In the genomic region with DNA sequence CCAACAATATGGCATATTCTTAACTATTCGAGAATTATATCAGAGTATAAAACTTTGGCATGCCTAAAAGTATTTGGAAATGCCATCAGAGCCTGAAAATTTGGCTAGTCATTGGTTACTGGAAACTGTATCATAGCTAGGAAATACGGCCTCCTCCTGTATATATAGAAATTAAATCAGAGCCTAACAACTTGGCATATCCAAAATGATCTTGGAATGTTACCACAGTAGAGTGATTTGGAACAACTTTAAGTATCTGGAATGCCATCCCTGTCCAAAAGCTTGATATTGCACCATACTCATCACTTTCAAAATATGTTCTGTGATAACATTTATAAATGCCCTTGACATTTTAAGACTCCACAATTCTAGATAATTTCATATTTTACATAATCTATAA, we compare ENCODE assay signal across 24 cellular contexts.
DNase-seq lines count a peak whose midpoint lies in the region; ATAC-seq, FAIRE-seq and TF ChIP-seq lines count a peak whose summit lies in the region.
"Had no signal": no experiment of that assay in that cellular context is flagged by ENCODE, and none has a peak within 500 bp of the region (broad histone marks: within the 10 kb centered on the region; RNA-seq: fewer than 3 reads in every experiment).

No MANE protein-coding gene starts in this region.

- no peak overlapping the region for H2BK20ac ChIP-seq in H1 (ENCODE audit: low read length)

- H3K27me3 Mint-ChIP-seq in activated CD4-positive, alpha-beta T cell treated with anti-CD3 and anti-CD28 coated beads, Interleukin-2, amount 10 ng/mL, durations not matched to agents 24 days and 14 days, result no peaks in the 10 kb centered on the region
- H3K27me3 Mint-ChIP-seq: CD4-positive, CD25-positive, alpha-beta regulatory T cell; CD8-positive, alpha-beta memory T cell had no signal

- no TSS peak for BruUV-seq in PC-3 (replicated peaks; lab: Mats Ljungman, UMichigan)

- peak; percentile 40 for DNase-seq in AG10803 (ENCODE audit: low read depth)
- DNase-seq in HS-27A (ENCODE audit: low read depth), result peak; percentile 34
- DNase-seq in H1 (ENCODE audit: low read depth in 1 of 2, low spot score in 2 of 2), result no peak
- peak; percentile 7 for DNase-seq in fibroblast of pulmonary artery (ENCODE audit: low read depth)
- no peak for DNase-seq in left lung
- DNase-seq in activated CD4-positive, alpha-beta T cell treated with anti-CD3 and anti-CD28 coated beads, Interleukin-2, amount 10 ng/mL, durations not matched to agents 24 days and 14 days, result no peak
- no peak for DNase-seq in psoas muscle
- no peak for DNase-seq in PC-3
- DNase-seq: 8988T; BE2C; C1 segment of cervical spinal cord; CD4-positive, CD25-positive, alpha-beta regulatory T cell; CD8-positive, alpha-beta memory T cell; COR-L47; DMS 273 treated with DMSO at 0.1 percent for 48 hours; DMS53; DND-41; GDM1; HCEC 1CT; IMR-90 had no signal

- no peaks in the 10 kb centered on the region for H3K36me3 Mint-ChIP-seq in activated CD4-positive, alpha-beta T cell treated with anti-CD3 and anti-CD28 coated beads, Interleukin-2, amount 10 ng/mL, durations not matched to agents 24 days and 14 days (ENCODE audit: low read depth)
- H3K36me3 Mint-ChIP-seq: CD4-positive, CD25-positive, alpha-beta regulatory T cell; CD8-positive, alpha-beta memory T cell had no signal

- CTCF ChIA-PET in H1 (lab: Charles Lee; ENCODE audit: partially characterized antibody), result no interaction called here
- CTCF ChIA-PET in PC-3 (lab: Charles Lee), result no interaction called here

- H2AFZ ChIP-seq in H1 (ENCODE audit: low read length) (no peak overlapping the region), PC-3 (ENCODE audit: low read length) (no peak overlapping the region)

- no peak overlapping the region for H2BK120ac ChIP-seq in H1 (replicated peaks; ENCODE audit: low read depth, low read length)

- H3K4me1 ChIP-seq in H1 (replicated peaks in 1 of 4; ENCODE audit: control insufficient read depth in 3 of 4, insufficient read depth in 4 of 4, low read length in 3 of 4) (0 out of 7 replicates have a peak, but pooled peaks cover 0 to 2% (median 0%) of the 10 kb centered on the region in 4 experiments), left lung (no peaks in the 10 kb centered on the region), psoas muscle (no peaks in the 10 kb centered on the region), PC-3 (ENCODE audit: insufficient read depth, low read length) (no peaks in the 10 kb centered on the region)
- H3K4me1 ChIP-seq: BE2C had no signal

- H3K9me3 ChIP-seq in H1 (ENCODE audit: insufficient read depth in 2 of 2, low read depth in 1 of 2, low read length in 1 of 2) (no peaks in the 10 kb centered on the region), left lung (no peaks in the 10 kb centered on the region), psoas muscle (no peaks in the 10 kb centered on the region), PC-3 (ENCODE audit: low read length) (no peaks in the 10 kb centered on the region)
- H3K9me3 ChIP-seq: BE2C had no signal

- H3K27ac ChIP-seq in H1 (ENCODE audit: low read depth, low read length), result no peak overlapping the region
- no peak overlapping the region for H3K27ac ChIP-seq in left lung
- no peak overlapping the region for H3K27ac ChIP-seq in psoas muscle
- H3K27ac ChIP-seq in PC-3 (ENCODE audit: low read length), result no peak overlapping the region
- H3K27ac ChIP-seq: HL-60 had no signal

- H4K20me1 ChIP-seq in H1 (replicated peaks in 1 of 2; ENCODE audit: control insufficient read depth in 1 of 2, insufficient read depth in 2 of 2, low read length in 2 of 2) (no peaks in the 10 kb centered on the region), PC-3 (ENCODE audit: low read length) (no peaks in the 10 kb centered on the region)

- H2AK5ac ChIP-seq in H1 (ENCODE audit: low read depth, low read length), result no peak overlapping the region

- peaks cover 5% of the 10 kb centered on the region for H3K9me3 Mint-ChIP-seq in activated CD4-positive, alpha-beta T cell treated with anti-CD3 and anti-CD28 coated beads, Interleukin-2, amount 10 ng/mL, durations not matched to agents 24 days and 14 days

- no peaks in the 10 kb centered on the region for H3F3A ChIP-seq in PC-3 (ENCODE audit: low read length, unreplicated experiment)

- no peak overlapping the region for H3K18ac ChIP-seq in H1 (ENCODE audit: extremely low read depth, low read length)

- H3K4me1 Mint-ChIP-seq in activated CD4-positive, alpha-beta T cell treated with anti-CD3 and anti-CD28 coated beads, Interleukin-2, amount 10 ng/mL, durations not matched to agents 24 days and 14 days, result no peaks in the 10 kb centered on the region
- H3K4me1 Mint-ChIP-seq: CD4-positive, CD25-positive, alpha-beta regulatory T cell; CD8-positive, alpha-beta memory T cell had no signal

- no peak overlapping the region for H4K5ac ChIP-seq in H1 (ENCODE audit: insufficient read length, low read depth, low read length)

- no peak overlapping the region for H3K56ac ChIP-seq in H1 (replicated peaks; ENCODE audit: insufficient read length, low read depth, low read length)

- H2BK12ac ChIP-seq in H1 (ENCODE audit: low read depth, low read length), result no peak overlapping the region

- H3K14ac ChIP-seq in H1 (ENCODE audit: insufficient read length), result no peak overlapping the region

- H3K4me3 ChIP-seq in AG10803 (ENCODE audit: low read length) (no peak overlapping the region), H1 (ENCODE audit: extremely low read depth in 1 of 4, insufficient read depth in 2 of 4, low read depth in 3 of 4, low read length in 4 of 4) (no peak overlapping the region), fibroblast of pulmonary artery (replicated peaks; ENCODE audit: low read depth, low read length) (no peak overlapping the region), left lung (no peak overlapping the region), psoas muscle (no peak overlapping the region), PC-3 (ENCODE audit: low read length) (no peak overlapping the region)
- H3K4me3 ChIP-seq: K562 had no signal

- H3K4ac ChIP-seq in H1 (replicated peaks; ENCODE audit: insufficient read length, low read depth, low read length), result no peak overlapping the region

- intact Hi-C loops in left lung (cut with DNase I) (no loop called here), psoas muscle (cut with DNase I) (no loop called here), PC-3 (cut with micrococcal nuclease) (no loop called here)
- intact Hi-C loops in activated CD4-positive, alpha-beta T cell treated with anti-CD3 and anti-CD28 coated beads, Interleukin-2, amount 10 ng/mL, durations not matched to agents 24 days and 14 days (cut with micrococcal nuclease), result no loop called here

- no peak overlapping the region for H4K8ac ChIP-seq in H1 (ENCODE audit: extremely low read depth, insufficient read depth, low read length)

- no peak overlapping the region for H2BK15ac ChIP-seq in H1 (ENCODE audit: low read length)

- H3K36me3 ChIP-seq in H1 (ENCODE audit: control insufficient read depth in 2 of 4, insufficient read depth in 4 of 4, low read length in 3 of 4) (no peaks in the 10 kb centered on the region), left lung (no peaks in the 10 kb centered on the region), psoas muscle (ENCODE audit: insufficient read depth in 1 of 2, low read depth in 1 of 2) (no peaks in the 10 kb centered on the region), PC-3 (ENCODE audit: low read depth, low read length) (no peaks in the 10 kb centered on the region)
- H3K36me3 ChIP-seq: BE2C had no signal

- H3K4me3 Mint-ChIP-seq in activated CD4-positive, alpha-beta T cell treated with anti-CD3 and anti-CD28 coated beads, Interleukin-2, amount 10 ng/mL, durations not matched to agents 24 days and 14 days, result no peak overlapping the region
- H3K4me3 Mint-ChIP-seq: CD4-positive, CD25-positive, alpha-beta regulatory T cell; CD8-positive, alpha-beta memory T cell had no signal

- TF ChIP-seq EP300 in H1 (IDR thresholded peaks at IDR 0.05; ENCODE audit: borderline replicate concordance in 1 of 2, low read depth in 2 of 2, low read length in 2 of 2), result no peak

- no peaks in the 10 kb centered on the region for H3K23me2 ChIP-seq in H1 (ENCODE audit: low read depth, low read length)

- H3K9ac ChIP-seq in H1 (replicated peaks in 1 of 4; ENCODE audit: extremely low read depth in 1 of 4, low read depth in 3 of 4, low read length in 3 of 4) (no peak overlapping the region), PC-3 (ENCODE audit: low read length) (no peak overlapping the region)

- H3K27ac Mint-ChIP-seq in activated CD4-positive, alpha-beta T cell treated with anti-CD3 and anti-CD28 coated beads, Interleukin-2, amount 10 ng/mL, durations not matched to agents 24 days and 14 days, result no peak overlapping the region
- H3K27ac Mint-ChIP-seq: CD4-positive, CD25-positive, alpha-beta regulatory T cell; CD8-positive, alpha-beta memory T cell had no signal

- TF ChIP-seq RAD21 in H1 (IDR thresholded peaks at IDR 0.05 in 1 of 2, conservative IDR thresholded peaks at IDR 0.05 in 1 of 2; ENCODE audit: low read depth in 2 of 2, low read length in 2 of 2), result no peak

- peak; percentile 39 for FAIRE-seq in H1 (lab: Jason Lieb, UNC)
- FAIRE-seq: H54, HTR-8/SVneo, K562 had no signal

- no peaks in the 10 kb centered on the region for H3K27me3 ChIP-seq in H1 (replicated peaks in 1 of 4; ENCODE audit: control insufficient read depth in 3 of 4, extremely low read depth in 1 of 4, insufficient read depth in 3 of 4, low read length in 3 of 4)
- H3K27me3 ChIP-seq in left lung, result no peaks in the 10 kb centered on the region
- H3K27me3 ChIP-seq in psoas muscle (ENCODE audit: insufficient read depth in 3 of 3, low read length in 2 of 3), result no peaks in the 10 kb centered on the region
- no peaks in the 10 kb centered on the region for H3K27me3 ChIP-seq in PC-3 (ENCODE audit: low read length)
- H3K27me3 ChIP-seq: BE2C had no signal

- H3K79me2 ChIP-seq in H1 (ENCODE audit: control insufficient read depth in 1 of 2, insufficient read depth in 2 of 2, low read length in 2 of 2), result no peaks in the 10 kb centered on the region
- H3K79me2 ChIP-seq in PC-3 (ENCODE audit: low read length), result no peaks in the 10 kb centered on the region

- TF ChIP-seq POLR2A in H1 (IDR thresholded peaks at IDR 0.05; ENCODE audit: control extremely low read depth in 1 of 2, low read depth in 2 of 2, low read length in 2 of 2), result no peak

- no peak for ATAC-seq in left lung
- no peak for ATAC-seq in psoas muscle
- ATAC-seq in PC-3, result no peak
- ATAC-seq: K562 had no signal

- TF ChIP-seq CTCF in AG10803 (conservative IDR thresholded peaks at IDR 0.05; ENCODE audit: low read length) (no peak), H1 (IDR thresholded peaks at IDR 0.05; ENCODE audit: control extremely low read depth in 1 of 3, insufficient read depth in 1 of 3, low read depth in 1 of 3, low read length in 3 of 3) (no peak), fibroblast of pulmonary artery (IDR thresholded peaks at IDR 0.05; ENCODE audit: low read length, missing control alignments) (no peak), left lung (IDR thresholded peaks at IDR 0.05) (no peak), psoas muscle (IDR thresholded peaks at IDR 0.05) (no peak), PC-3 (conservative IDR thresholded peaks at IDR 0.05; ENCODE audit: low read depth, low read length) (no peak)

- no peak overlapping the region for H3K4me2 ChIP-seq in H1 (ENCODE audit: insufficient read depth in 1 of 2, low read depth in 2 of 2, low read length in 2 of 2)
- H3K4me2 ChIP-seq in PC-3 (ENCODE audit: low read length), result no peak overlapping the region

- POLR2A ChIA-PET in H1 (lab: Charles Lee; ENCODE audit: partially characterized antibody), result no interaction called here
- POLR2A ChIA-PET in PC-3 (lab: Charles Lee; ENCODE audit: unreplicated experiment), result no interaction called here

- H2BK5ac ChIP-seq in H1 (ENCODE audit: low read depth, low read length), result no peak overlapping the region

- H3K23ac ChIP-seq in H1 (ENCODE audit: insufficient read length), result no peak overlapping the region

- no peaks in the 10 kb centered on the region for H3K79me1 ChIP-seq in H1 (ENCODE audit: low read depth, low read length)

- WGBS in H1 (ENCODE audit: extremely low coverage in 1 of 2, insufficient coverage in 1 of 2, insufficient read length in 1 of 2, insufficient replicate concordance in 2 of 2, low coverage in 1 of 2, low lambda C conversion rate in 2 of 2, missing lambda C conversion rate in 1 of 2), 2 experiments, result 90% methylated on average over 2 of the region's 2 CpGs; no CpG with 5 or more reads in 1 of the 2 experiments
- WGBS in psoas muscle, 3 donors, result 57 to 69% (median 61%) methylated on average over 2 of the region's 2 CpGs

- no peak overlapping the region for H4K91ac ChIP-seq in H1 (replicated peaks; ENCODE audit: insufficient read length, low read length)

- H3K9me2 ChIP-seq in PC-3 (replicated peaks; ENCODE audit: low read length), result no peaks in the 10 kb centered on the region

Comparison
In these comparisons a context has a peak if more than half of its experiments do, and no peak if none do; other contexts are left out.
1. DNase-seq: peak in AG10803 (single experiment), HS-27A (single experiment) and fibroblast of pulmonary artery (single experiment); none in H1 (0 of 2), left lung (0 of 2), activated CD4-positive, alpha-beta T cell treated with anti-CD3 and anti-CD28 coated beads, Interleukin-2, amount 10 ng/mL, durations not matched to agents 24 days and 14 days (single experiment), psoas muscle (0 of 2) and PC-3 (single experiment).